In genomic region chr5:125085797-125086505, GRCh38 we compare ENCODE assay signal across 20 cellular contexts.
DNase-seq lines count a peak whose midpoint lies in the region; ATAC-seq and TF ChIP-seq lines count a peak whose summit lies in the region.
"Had no signal": no experiment of that assay in that cellular context is flagged by ENCODE, and none has a peak within 500 bp of the region (broad histone marks: within the 10 kb centered on the region; RNA-seq: fewer than 3 reads in every experiment).

No MANE protein-coding gene starts in this region.

- no peaks in the 10 kb centered on the region for H3K4me1 ChIP-seq in mucosa of descending colon (ENCODE audit: low read depth)
- H3K4me1 ChIP-seq: A549, SJCRH30 had no signal

- H3K36me3 ChIP-seq in mucosa of descending colon (ENCODE audit: low read depth), result no peaks in the 10 kb centered on the region
- H3K36me3 ChIP-seq: SJCRH30 had no signal

- in situ Hi-C loops in Caki2 (cut with HindIII; ENCODE audit: low pct_unique_long_range_greater_than_20kb, low sequenced_read_pairs), result no loop called here

- CTCF ChIA-PET in HEK293T (lab: Yijun Ruan, JAX), result no interaction called here

- H3K4me3 ChIP-seq in epithelial cell of proximal tubule (ENCODE audit: low read depth, low read length) (no peak overlapping the region), mucosa of descending colon (no peak overlapping the region)
- H3K4me3 ChIP-seq: A549, SJCRH30 had no signal

- DNase-seq in Caki2 (ENCODE audit: low read depth) (peak; percentile 74), LoVo (ENCODE audit: low spot score) (peak; percentile 8), epithelial cell of proximal tubule (ENCODE audit: low read depth) (peak; percentile 32), mucosa of descending colon (no peak), HEK293T (ENCODE audit: extremely low spot score) (no peak)
- DNase-seq in stimulated activated CD4-positive, alpha-beta T cell treated with anti-CD3 and anti-CD28 coated beads, Interleukin-2, amount 100 ng/mL, for 24 hours, result no peak
- no peak for DNase-seq in activated CD8-positive, alpha-beta memory T cell treated with anti-CD3 and anti-CD28 coated beads, Interleukin-2, amount 50 U/mL, for 4 hours
- DNase-seq: EL; GF-D8; IMR-90; NCI-H1417 treated with DMSO at 0.1 percent for 48 hours; NCI-H187; NCI-H446 treated with DMSO at 0.1 percent for 48 hours; NCI-H774; NK-92 treated with Interleukin-12 subunit alpha and Interleukin-12 subunit beta, amount 100 ng/mL, for 24 hours; SJCRH30; T-helper 1 cell had no signal

- ATAC-seq in mucosa of descending colon, result peak; percentile 73
- ATAC-seq: A549, HCT116, Panc1 had no signal

- intact Hi-C loops in mucosa of descending colon (cut with DNase I, micrococcal nuclease), result no loop called here

- TF ChIP-seq CTCF in epithelial cell of proximal tubule (conservative IDR thresholded peaks at IDR 0.05; ENCODE audit: low read depth, low read length) (no peak), mucosa of descending colon (IDR thresholded peaks at IDR 0.05) (no peak)

- H3K9me3 ChIP-seq in mucosa of descending colon, result no peaks in the 10 kb centered on the region
- H3K9me3 ChIP-seq: A549 had no signal

- POLR2A ChIA-PET in HEK293T (lab: Yijun Ruan, JAX), result no interaction called here

TF ChIP-seq in HEK293T, 16 proteins besides CTCF, POLR2A, EP300 and RAD21:
- TF ChIP-seq FOXA1 (IDR thresholded peaks at IDR 0.05), result no peak
- no peak for TF ChIP-seq ARNT (IDR thresholded peaks at IDR 0.05)
- TF ChIP-seq FOXM1 (IDR thresholded peaks at IDR 0.05; ENCODE audit: borderline replicate concordance), result no peak
- no peak for TF ChIP-seq ELF4 (IDR thresholded peaks at IDR 0.05)
- no peak for TF ChIP-seq SUZ12 (IDR thresholded peaks at IDR 0.05)
- TF ChIP-seq SP1 (IDR thresholded peaks at IDR 0.05), result no peak
- no peak for TF ChIP-seq BHLHE40 (IDR thresholded peaks at IDR 0.05; ENCODE audit: borderline replicate concordance)
- no peak for TF ChIP-seq NFRKB (IDR thresholded peaks at IDR 0.05)
- TF ChIP-seq PKNOX1 (IDR thresholded peaks at IDR 0.05), result no peak
- no peak for TF ChIP-seq ZNF384 (IDR thresholded peaks at IDR 0.05)

Comparison
In these comparisons a context has a peak if more than half of its experiments do, and no peak if none do; other contexts are left out.
1. DNase-seq: peak in Caki2 (single experiment), LoVo (single experiment) and epithelial cell of proximal tubule (single experiment); none in mucosa of descending colon (0 of 3), HEK293T (single experiment), stimulated activated CD4-positive, alpha-beta T cell treated with anti-CD3 and anti-CD28 coated beads, Interleukin-2, amount 100 ng/mL, for 24 hours (0 of 2) and activated CD8-positive, alpha-beta memory T cell treated with anti-CD3 and anti-CD28 coated beads, Interleukin-2, amount 50 U/mL, for 4 hours (single experiment).